ENCODE assay signal across 10 cellular contexts in genomic region chr15:65952425-65953053, GRCh38.
DNase-seq lines count a peak whose midpoint lies in the region; ATAC-seq and TF ChIP-seq lines count a peak whose summit lies in the region.
"Had no signal": no experiment of that assay in that cellular context is flagged by ENCODE, and none has a peak within 500 bp of the region (broad histone marks: within the 10 kb centered on the region; RNA-seq: fewer than 3 reads in every experiment).

No MANE protein-coding gene starts in this region.

- no peaks in the 10 kb centered on the region for H3K9me3 ChIP-seq in adrenal gland (replicated peaks in 1 of 3)

- TF ChIP-seq CTCF in adrenal gland (IDR thresholded peaks at IDR 0.05), result no peak

- no peak overlapping the region for H3K27ac ChIP-seq in adrenal gland
- H3K27ac ChIP-seq: WERI-Rb-1 had no signal

- no peaks in the 10 kb centered on the region for H3K27me3 ChIP-seq in adrenal gland

- no peak for TF ChIP-seq POLR2A in adrenal gland (IDR thresholded peaks at IDR 0.05)

- no peaks in the 10 kb centered on the region for H3K4me1 ChIP-seq in adrenal gland (replicated peaks in 1 of 2)

- WGBS in adrenal gland, 4 donors, result 36 to 54% (median 38%) methylated on average over 7 of the region's 7 CpGs

- intact Hi-C loops in adrenal gland (cut with DNase I) (no loop called here), sciatic nerve (cut with DNase I) (no loop called here)

- DNase-seq in COLO829 (ENCODE audit: low spot score), result peak; percentile 12
- peak; percentile 35 for DNase-seq in HPDE6-E6E7 (ENCODE audit: extremely low spot score)
- peak in 6 of 7 donors; percentile 30 to 68 (median 56) for DNase-seq in adrenal gland
- peak; percentile 82 for DNase-seq in iPS-NIHi11 (ENCODE audit: low spot score)
- DNase-seq in sciatic nerve (ENCODE audit: low spot score), result no peak
- DNase-seq: NCI-H1105 treated with DMSO at 0.1 percent for 48 hours had no signal

- no peak for ATAC-seq in sciatic nerve
- ATAC-seq in HG03521 (IDR thresholded peaks at IDR 0.05; ENCODE audit: unreplicated experiment), result no peak
- no peak for ATAC-seq in GM18498 (IDR thresholded peaks at IDR 0.05; ENCODE audit: unreplicated experiment)
- no peak for ATAC-seq in HG03469 (IDR thresholded peaks at IDR 0.05; ENCODE audit: unreplicated experiment)

- H3K36me3 ChIP-seq in adrenal gland (replicated peaks in 1 of 2), result no peaks in the 10 kb centered on the region
- H3K36me3 ChIP-seq: WERI-Rb-1 had no signal

- H3K4me3 ChIP-seq in adrenal gland, result no peak overlapping the region
